26 cellular contexts compared by ENCODE assay signal in the genomic region with DNA sequence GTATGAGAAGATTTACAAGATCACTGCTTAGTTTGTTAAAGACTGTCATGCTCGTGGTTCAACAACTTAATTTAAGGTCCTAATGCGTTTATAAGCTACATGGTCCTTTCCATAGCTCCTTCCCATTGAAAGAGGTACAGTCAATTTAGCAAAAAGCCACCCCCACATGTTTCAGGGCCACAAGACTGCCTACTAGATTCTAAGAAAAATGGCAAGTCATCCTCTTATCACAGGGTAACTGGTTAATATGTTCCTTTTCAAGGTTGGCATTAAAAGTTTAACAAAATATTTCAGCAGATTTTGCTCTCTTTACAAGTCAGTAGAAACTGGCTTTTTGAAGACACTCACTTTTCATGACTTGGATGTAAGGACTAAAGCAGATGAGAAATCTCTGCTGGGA. TPM values are rescaled to one million over a fixed set of nuclear protein-coding genes. Genes with fewer than 3 reads are reported as not detected.
"Had no signal": no experiment of that assay in that cellular context is flagged by ENCODE, and none has a peak within 500 bp of the region (broad histone marks: within the 10 kb centered on the region; RNA-seq: fewer than 3 reads in every experiment).

No MANE protein-coding gene starts in this region.

- H3K36me3 ChIP-seq: brain microvascular endothelial cell, SJSA1 had no signal

- DNase-seq: activated CD4-positive, alpha-beta T cell treated with anti-CD3 and anti-CD28 coated beads, Interleukin-2, amount 50 U/mL, for 1 hour; activated CD4-positive, CD25-positive, alpha-beta regulatory T cell; activated CD8-positive, alpha-beta memory T cell treated with anti-CD3 and anti-CD28 coated beads, Interleukin-2, amount 10 ng/mL, durations not matched to agents 7 days and 5 days; activated naive CD4-positive, alpha-beta T cell treated with anti-CD3 and anti-CD28 coated beads, Interleukin-2, amount 50 U/mL, for 16 hours; activated T-cell treated with anti-CD3 and anti-CD28 coated beads, Interleukin-2, amount 50 U/mL, for 4 hours; amygdala; brain microvascular endothelial cell; cerebellar nuclear complex; MM.1S; NCI-H1105; NCI-H1436; NCI-H1694 treated with DMSO at 0.1 percent for 48 hours; NCI-H2029 treated with DMSO at 0.1 percent for 48 hours; NCI-H345; NCI-H510A treated with DMSO at 0.1 percent for 48 hours; NCI-H69; NK-92 treated with Interleukin-12 subunit alpha and Interleukin-12 subunit beta, amount 100 ng/mL, for 24 hours; OCI-M1; SHP77 had no signal

- H3K4me3 Mint-ChIP-seq: activated CD8-positive, alpha-beta memory T cell treated with anti-CD3 and anti-CD28 coated beads, Interleukin-2, amount 10 ng/mL, durations not matched to agents 7 days and 5 days; activated T-cell treated with anti-CD3 and anti-CD28 coated beads, Interleukin-2, amount 50 U/mL, for 4 hours; T-helper 1 cell treated with Interleukin-12 subunit alpha and Interleukin-12 subunit beta and Interleukin-4 antibody, amounts not matched to agents 30 μg/mL and 1 μg/mL, for 36 hours had no signal

- H3K27me3 ChIP-seq: brain microvascular endothelial cell had no signal

- H3K9me3 ChIP-seq: SJSA1 had no signal

- H3K36me3 Mint-ChIP-seq: activated CD8-positive, alpha-beta memory T cell treated with anti-CD3 and anti-CD28 coated beads, Interleukin-2, amount 10 ng/mL, durations not matched to agents 7 days and 5 days had no signal

- H3K27ac ChIP-seq: brain microvascular endothelial cell, RWPE1, SJSA1, VCaP had no signal

- H3K27ac Mint-ChIP-seq: activated CD8-positive, alpha-beta memory T cell treated with anti-CD3 and anti-CD28 coated beads, Interleukin-2, amount 10 ng/mL, durations not matched to agents 7 days and 5 days; T-helper 1 cell treated with Interleukin-12 subunit alpha and Interleukin-12 subunit beta and Interleukin-4 antibody, amounts not matched to agents 30 μg/mL and 1 μg/mL, for 36 hours had no signal

- ATAC-seq: activated CD8-positive, alpha-beta memory T cell treated with anti-CD3 and anti-CD28 coated beads, Interleukin-2, amount 10 ng/mL, durations not matched to agents 7 days and 5 days; activated T-cell treated with anti-CD3 and anti-CD28 coated beads, Interleukin-2, amount 50 U/mL, for 4 hours; Panc1 had no signal

- H3K4me3 ChIP-seq: SJSA1 had no signal

RNA-seq across cellular contexts. Expression of a gene that starts 15.7 kb away (rescaled TPM):
- total RNA-seq: activated CD8-positive, alpha-beta memory T cell treated with anti-CD3 and anti-CD28 coated beads, Interleukin-2, amount 10 ng/mL, durations not matched to agents 7 days and 5 days; activated T-cell treated with anti-CD3 and anti-CD28 coated beads, Interleukin-2, amount 50 U/mL, for 4 hours; astrocyte; cardiac septum; SJSA1 had no signal

RNA-seq across cellular contexts. Expression of a gene that starts 53.2 kb away (rescaled TPM):
- total RNA-seq: activated CD8-positive, alpha-beta memory T cell treated with anti-CD3 and anti-CD28 coated beads, Interleukin-2, amount 10 ng/mL, durations not matched to agents 7 days and 5 days; activated T-cell treated with anti-CD3 and anti-CD28 coated beads, Interleukin-2, amount 50 U/mL, for 4 hours; astrocyte; cardiac septum; SJSA1 had no signal
